ENCODE assay signal across 12 cellular contexts in genomic region chr18:9066358-9066757, GRCh38. TPM values are rescaled to one million over a fixed set of nuclear protein-coding genes. Genes with fewer than 3 reads are reported as not detected.
A peak's percentile ranks its signal among the peaks of the same experiment; 100 is the strongest.
DNase-seq lines count a peak whose midpoint lies in the region; ATAC-seq lines count a peak whose summit lies in the region.
"Had no signal": no experiment of that assay in that cellular context is flagged by ENCODE, and none has a peak within 500 bp of the region (broad histone marks: within the 10 kb centered on the region; RNA-seq: fewer than 3 reads in every experiment).

No MANE protein-coding gene starts in this region.

- no peaks in the 10 kb centered on the region for H3K27me3 ChIP-seq in trophoblast cell (ENCODE audit: insufficient read depth, low read length)
- H3K27me3 ChIP-seq: esophagus muscularis mucosa had no signal

- no peak overlapping the region for H3K4me3 Mint-ChIP-seq in activated CD4-positive, alpha-beta T cell treated with anti-CD3 and anti-CD28 coated beads for 36 hours

- H3K36me3 Mint-ChIP-seq in activated CD4-positive, alpha-beta T cell treated with anti-CD3 and anti-CD28 coated beads for 36 hours (ENCODE audit: low read depth) = no peaks in the 10 kb centered on the region

- H3K9me3 ChIP-seq in trophoblast cell (ENCODE audit: insufficient read depth, low read depth, low read length) = no peaks in the 10 kb centered on the region
- H3K9me3 ChIP-seq: esophagus muscularis mucosa had no signal

- POLR2A ChIA-PET in activated CD4-positive, alpha-beta T cell treated with anti-CD3 and anti-CD28 coated beads for 36 hours (lab: Charles Lee) = no interaction called here

- H3K4me2 ChIP-seq in trophoblast cell (ENCODE audit: low read length) = no peak overlapping the region

- CTCF ChIA-PET in activated CD4-positive, alpha-beta T cell treated with anti-CD3 and anti-CD28 coated beads for 36 hours (lab: Charles Lee) = interaction anchor here (0.6 to 2.1 kb wide), 5 partner anchors 9 to 450 kb away, joined by 3 to 6 read pairs (median 3); no protein-coding TSS in a partner anchor

- H3K14ac ChIP-seq in trophoblast cell (ENCODE audit: low read length) = no peak overlapping the region

- H4K91ac ChIP-seq in trophoblast cell (ENCODE audit: low read depth, low read length) = no peak overlapping the region

- H4K8ac ChIP-seq in trophoblast cell (ENCODE audit: low read depth, low read length) = no peak overlapping the region

- H3K23ac ChIP-seq in trophoblast cell (ENCODE audit: low read length) = no peak overlapping the region

- no peaks in the 10 kb centered on the region for H3K79me2 ChIP-seq in trophoblast cell (ENCODE audit: control insufficient read depth, insufficient read depth, low read length, poor library complexity)

- no peak overlapping the region for H3K9ac ChIP-seq in trophoblast cell (ENCODE audit: low read length)

- H2AK5ac ChIP-seq in trophoblast cell (ENCODE audit: low read length) = no peak overlapping the region

- peak; percentile 68 for ATAC-seq in activated CD4-positive, alpha-beta T cell treated with anti-CD3 and anti-CD28 coated beads for 36 hours
- peak; percentile 41 for ATAC-seq in GM21723 (IDR thresholded peaks at IDR 0.05; ENCODE audit: unreplicated experiment)
- ATAC-seq in HG03280 (IDR thresholded peaks at IDR 0.05; ENCODE audit: unreplicated experiment) = peak; percentile 25

- H2BK12ac ChIP-seq in trophoblast cell (ENCODE audit: low read length) = no peak overlapping the region

- no peak overlapping the region for H3K18ac ChIP-seq in trophoblast cell (ENCODE audit: low read length)

- DNase-seq in activated CD4-positive, alpha-beta T cell treated with anti-CD3 and anti-CD28 coated beads for 36 hours = no peak
- no peak for DNase-seq in activated CD4-positive, alpha-beta T cell treated with anti-CD3 and anti-CD28 coated beads, Interleukin-2, amount 50 U/mL, for 4 hours
- DNase-seq in trophoblast cell (peak; percentile 90 to 91), medulla oblongata (ENCODE audit: extremely low spot score) (no peak), OCI-M2 (lab: John Stamatoyannopoulos, UW; ENCODE audit: unreplicated experiment) (no peak)
- DNase-seq in activated effector memory CD4-positive, alpha-beta T cell treated with anti-CD3 and anti-CD28 coated beads, Interleukin-2, amount 50 U/mL, for 16 hours = no peak
- DNase-seq: NCI-H1417; stimulated activated naive CD4-positive, alpha-beta T cell treated with Interleukin-2 at 50 U/mL for 16 hours had no signal

- no peaks in the 10 kb centered on the region for H3K9me3 Mint-ChIP-seq in activated CD4-positive, alpha-beta T cell treated with anti-CD3 and anti-CD28 coated beads for 36 hours (ENCODE audit: low read depth)

- H3K79me1 ChIP-seq in trophoblast cell (ENCODE audit: low read length) = no peaks in the 10 kb centered on the region

- intact Hi-C loops in activated CD4-positive, alpha-beta T cell treated with anti-CD3 and anti-CD28 coated beads for 36 hours (cut with DNase I, micrococcal nuclease) = no loop called here

- no peak overlapping the region for H2AFZ ChIP-seq in trophoblast cell (ENCODE audit: insufficient read depth, low read length, poor library complexity)

- H4K12ac ChIP-seq in trophoblast cell (ENCODE audit: low read depth, low read length) = no peak overlapping the region

- H3K27me3 Mint-ChIP-seq in activated CD4-positive, alpha-beta T cell treated with anti-CD3 and anti-CD28 coated beads for 36 hours = peaks cover 4% of the 10 kb centered on the region

- H3K27ac Mint-ChIP-seq in activated CD4-positive, alpha-beta T cell treated with anti-CD3 and anti-CD28 coated beads for 36 hours = no peak overlapping the region

- no peaks in the 10 kb centered on the region for H3K36me3 ChIP-seq in trophoblast cell (ENCODE audit: control insufficient read depth in 1 of 2, insufficient read depth in 2 of 2, low read length in 2 of 2)
- H3K36me3 ChIP-seq: esophagus muscularis mucosa had no signal

- no peak overlapping the region for H2BK5ac ChIP-seq in trophoblast cell (ENCODE audit: low read depth, low read length, poor library complexity)

- no peak overlapping the region for H2BK120ac ChIP-seq in trophoblast cell (ENCODE audit: insufficient read depth, low read length, poor library complexity)

- H3K4me3 ChIP-seq in trophoblast cell (ENCODE audit: low read depth, low read length) = no peak overlapping the region
- H3K4me3 ChIP-seq: esophagus muscularis mucosa had no signal

- WGBS in trophoblast cell (ENCODE audit: extremely low coverage, insufficient coverage, insufficient read length) = no CpG with 5 or more reads among the region's 4 CpGs

- H3K27ac ChIP-seq in trophoblast cell (ENCODE audit: low read depth, low read length) = no peak overlapping the region
- H3K27ac ChIP-seq: 22Rv1, esophagus muscularis mucosa had no signal

- no peak overlapping the region for H3K4ac ChIP-seq in trophoblast cell (ENCODE audit: low read depth, low read length)

- peaks cover 13% of the 10 kb centered on the region for H3K4me1 Mint-ChIP-seq in activated CD4-positive, alpha-beta T cell treated with anti-CD3 and anti-CD28 coated beads for 36 hours

- no peaks in the 10 kb centered on the region for H3K4me1 ChIP-seq in trophoblast cell (ENCODE audit: control insufficient read depth in 1 of 2, insufficient read depth in 2 of 2, low read length in 2 of 2)

RNA-seq across cellular contexts. Expression of gene NDUFV2, which starts 36.1 kb away (rescaled TPM):
- total RNA-seq in activated CD4-positive, alpha-beta T cell treated with anti-CD3 and anti-CD28 coated beads for 36 hours = 100 to 1,000 TPM; 331 to 372 TPM
- polyA plus RNA-seq in trophoblast cell (2013) = 152 and 159 TPM in 2 replicates

Comparison
In these comparisons a context has a peak if more than half of its experiments do, and no peak if none do; other contexts are left out.
1. DNase-seq: peak in trophoblast cell (2 of 2); none in activated CD4-positive, alpha-beta T cell treated with anti-CD3 and anti-CD28 coated beads for 36 hours (single experiment), activated CD4-positive, alpha-beta T cell treated with anti-CD3 and anti-CD28 coated beads, Interleukin-2, amount 50 U/mL, for 4 hours (0 of 2), medulla oblongata (single experiment), activated effector memory CD4-positive, alpha-beta T cell treated with anti-CD3 and anti-CD28 coated beads, Interleukin-2, amount 50 U/mL, for 16 hours (single experiment) and OCI-M2 (single experiment).
2. Peak in every context shown above with its lines, with median percentiles within 50 percentile points of each other: ATAC-seq.